In the genomic region with DNA sequence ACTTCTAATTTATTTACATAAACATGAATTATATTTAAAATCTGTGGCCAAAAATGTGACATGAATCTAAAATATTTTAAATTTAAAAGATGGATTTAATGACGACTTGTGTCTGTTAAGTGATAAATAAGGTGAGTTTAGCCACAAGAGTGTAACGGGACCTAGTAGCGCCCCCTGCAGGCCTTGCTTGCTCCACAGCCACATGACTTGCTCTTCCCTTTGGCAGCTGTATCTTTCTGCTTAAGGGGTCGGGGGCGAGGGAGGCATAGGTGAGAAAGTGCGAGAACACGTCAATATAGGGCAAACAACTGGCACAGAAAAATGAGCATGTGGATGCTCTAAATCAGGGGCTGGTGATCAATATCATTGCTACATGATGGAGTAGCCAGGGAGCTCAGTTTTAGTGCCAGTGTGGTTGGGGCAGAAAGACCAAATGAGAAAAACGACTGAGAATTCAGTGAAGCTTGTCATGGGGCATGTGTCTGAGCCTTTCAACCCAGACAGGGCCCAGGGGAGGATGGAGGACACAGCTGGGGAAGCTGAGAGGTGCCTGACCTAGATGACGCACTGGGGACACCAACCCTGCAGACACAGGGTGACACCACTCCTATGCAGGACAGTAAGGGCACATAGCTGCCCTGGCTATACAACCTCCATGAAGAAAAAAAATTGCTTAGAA, we compare ENCODE assay signal across 8 cellular contexts. TPM values are rescaled to one million over a fixed set of nuclear protein-coding genes. Genes with fewer than 3 reads are reported as not detected.
DNase-seq lines count a peak whose midpoint lies in the region; ATAC-seq and TF ChIP-seq lines count a peak whose summit lies in the region.

No MANE protein-coding gene starts in this region.

- TF ChIP-seq CTCF in cardiac muscle cell (IDR thresholded peaks at IDR 0.05; ENCODE audit: low read depth, low read length) (peak; percentile 76), sigmoid colon (IDR thresholded peaks at IDR 0.05) (peak in 3 of 4 experiments; percentile 38 to 59 (median 38))

- no peak overlapping the region for H3K4me3 ChIP-seq in cardiac muscle cell
- H3K4me3 ChIP-seq in sigmoid colon = no peak overlapping the region

- H3K9me3 ChIP-seq in cardiac muscle cell (ENCODE audit: low read depth) = no peaks in the 10 kb centered on the region
- H3K9me3 ChIP-seq in sigmoid colon = no peaks in the 10 kb centered on the region

- H3K27ac ChIP-seq in cardiac muscle cell (no peak overlapping the region), sigmoid colon (no peak overlapping the region)

- DNase-seq in cardiac muscle cell (ENCODE audit: low read depth in 1 of 2, low spot score in 1 of 2) (peak; percentile 47 to 66), cardiac septum (ENCODE audit: low spot score) (no peak), NCI-H748 treated with DMSO at 0.1 percent for 48 hours (lab: John Stamatoyannopoulos, UW) (peak; percentile 7), germinal center (ENCODE audit: low spot score) (peak; percentile 30), sigmoid colon (no peak), HK-2 (ENCODE audit: unreplicated experiment) (no peak)
- DNase-seq in activated T-cell treated with anti-CD3 and anti-CD28 coated beads, Interleukin-2, amount 50 U/mL, for 1 hour = peak; percentile 74

- ATAC-seq in HG02678 (IDR thresholded peaks at IDR 0.05; ENCODE audit: unreplicated experiment) = no peak

- 56 to 72% methylated on average over 9 of the region's 9 CpGs for WGBS in sigmoid colon, 2 donors

- intact Hi-C loops in cardiac septum (cut with DNase I) (no loop called here), sigmoid colon (cut with DNase I) (no loop called here)

- H3K4me1 ChIP-seq in cardiac muscle cell (ENCODE audit: low read depth) = no peaks in the 10 kb centered on the region
- H3K4me1 ChIP-seq in sigmoid colon = no peaks in the 10 kb centered on the region

- peaks cover 39% of the 10 kb centered on the region for H3K36me3 ChIP-seq in cardiac muscle cell
- peaks cover 0 to 83% (median 20%) of the 10 kb centered on the region in 4 donors for H3K36me3 ChIP-seq in sigmoid colon

- H3K27me3 ChIP-seq in cardiac muscle cell (no peaks in the 10 kb centered on the region), sigmoid colon (no peaks in the 10 kb centered on the region)

- no peak for TF ChIP-seq POLR2A in sigmoid colon (IDR thresholded peaks at IDR 0.05)

- no peak for TF ChIP-seq EP300 in sigmoid colon (IDR thresholded peaks at IDR 0.05)

RNA-seq across cellular contexts. Expression of a gene that starts 49.8 kb away (rescaled TPM):
- 11.2 and 11.3 TPM in 2 replicates for total RNA-seq in cardiac muscle cell
- polyA plus RNA-seq in cardiac muscle cell = 3.7 and 5.8 TPM in 2 replicates
- total RNA-seq in cardiac septum = 6.6 TPM
- total RNA-seq in sigmoid colon = 10 to 100 TPM in 2 of 4 donors, 1 to 10 TPM in 2; 8.2 to 13.6 (median 10.4) TPM
- polyA plus RNA-seq in sigmoid colon = 1 to 10 TPM; 4.2 to 9.2 (median 4.8) TPM

Comparison
In these comparisons a context has a peak if more than half of its experiments do, and no peak if none do; other contexts are left out.
1. DNase-seq: peak in cardiac muscle cell (2 of 2), NCI-H748 treated with DMSO at 0.1 percent for 48 hours (single experiment), activated T-cell treated with anti-CD3 and anti-CD28 coated beads, Interleukin-2, amount 50 U/mL, for 1 hour (single experiment) and germinal center (single experiment); none in cardiac septum (single experiment), sigmoid colon (single experiment) and HK-2 (single experiment).